Comparison of ENCODE assay signal across 1 cellular context in genomic region chr1:232950919-232951579, GRCh38.
TF ChIP-seq lines count a peak whose summit lies in the region.

No MANE protein-coding gene starts in this region.

TF ChIP-seq in GM12878, 131 proteins besides CTCF, POLR2A, EP300 and RAD21 (continued from another document):
- TF ChIP-seq REST (IDR thresholded peaks at IDR 0.05; ENCODE audit: low read depth, low read length) (peak; percentile 77), ZNF384 (IDR thresholded peaks at IDR 0.05; ENCODE audit: borderline replicate concordance, low read depth, low read length) (no peak), MEF2A (IDR thresholded peaks at IDR 0.05; ENCODE audit: insufficient read depth, low read depth, low read length) (no peak), MLLT1 (IDR thresholded peaks at IDR 0.05) (no peak), PAX8 (IDR thresholded peaks at IDR 0.05) (no peak), BRCA1 (IDR thresholded peaks at IDR 0.05; ENCODE audit: low read depth, low read length) (no peak), ELK1 (IDR thresholded peaks at IDR 0.05; ENCODE audit: low read depth, low read length) (no peak)
- TF ChIP-seq, protein P1, sequence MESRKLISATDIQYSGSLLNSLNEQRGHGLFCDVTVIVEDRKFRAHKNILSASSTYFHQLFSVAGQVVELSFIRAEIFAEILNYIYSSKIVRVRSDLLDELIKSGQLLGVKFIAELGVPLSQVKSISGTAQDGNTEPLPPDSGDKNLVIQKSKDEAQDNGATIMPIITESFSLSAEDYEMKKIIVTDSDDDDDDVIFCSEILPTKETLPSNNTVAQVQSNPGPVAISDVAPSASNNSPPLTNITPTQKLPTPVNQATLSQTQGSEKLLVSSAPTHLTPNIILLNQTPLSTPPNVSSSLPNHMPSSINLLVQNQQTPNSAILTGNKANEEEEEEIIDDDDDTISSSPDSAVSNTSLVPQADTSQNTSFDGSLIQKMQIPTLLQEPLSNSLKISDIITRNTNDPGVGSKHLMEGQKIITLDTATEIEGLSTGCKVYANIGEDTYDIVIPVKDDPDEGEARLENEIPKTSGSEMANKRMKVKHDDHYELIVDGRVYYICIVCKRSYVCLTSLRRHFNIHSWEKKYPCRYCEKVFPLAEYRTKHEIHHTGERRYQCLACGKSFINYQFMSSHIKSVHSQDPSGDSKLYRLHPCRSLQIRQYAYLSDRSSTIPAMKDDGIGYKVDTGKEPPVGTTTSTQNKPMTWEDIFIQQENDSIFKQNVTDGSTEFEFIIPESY (IDR thresholded peaks at IDR 0.05): no peak
- TF ChIP-seq, protein P2, sequence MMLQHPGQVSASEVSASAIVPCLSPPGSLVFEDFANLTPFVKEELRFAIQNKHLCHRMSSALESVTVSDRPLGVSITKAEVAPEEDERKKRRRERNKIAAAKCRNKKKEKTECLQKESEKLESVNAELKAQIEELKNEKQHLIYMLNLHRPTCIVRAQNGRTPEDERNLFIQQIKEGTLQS (IDR thresholded peaks at IDR 0.05; ENCODE audit: borderline replicate concordance, extremely low read depth, low read depth, low read length): no peak
